In genomic region chr2:110853516-110853915, GRCh38 we compare ENCODE assay signal across 8 cellular contexts.
DNase-seq lines count a peak whose midpoint lies in the region; ATAC-seq and TF ChIP-seq lines count a peak whose summit lies in the region.

No MANE protein-coding gene starts in this region.

- TF ChIP-seq CTCF in heart left ventricle (IDR thresholded peaks at IDR 0.05) (peak in 11 of 12 donors; percentile 7 to 56 (median 32)), right atrium auricular region (IDR thresholded peaks at IDR 0.05) (peak in 1 of 2 donors; percentile 49), hepatocyte (IDR thresholded peaks at IDR 0.05; ENCODE audit: poor library complexity) (peak; percentile 42)

- H3K27ac Mint-ChIP-seq in activated T-cell treated with anti-CD3 and anti-CD28 coated beads, Interleukin-2, amount 50 U/mL, for 72 hours: no peak overlapping the region

- H3K36me3 ChIP-seq in heart left ventricle (no peaks in the 10 kb centered on the region), right atrium auricular region (no peaks in the 10 kb centered on the region), hepatocyte (replicated peaks; ENCODE audit: insufficient read depth, low read depth) (no peaks in the 10 kb centered on the region)

- H3K4me1 ChIP-seq in heart left ventricle: peaks cover 0 to 3% (median 0%) of the 10 kb centered on the region in 12 donors
- no peaks in the 10 kb centered on the region for H3K4me1 ChIP-seq in right atrium auricular region
- no peaks in the 10 kb centered on the region for H3K4me1 ChIP-seq in hepatocyte (ENCODE audit: insufficient read depth)

- H3K4me3 Mint-ChIP-seq in activated T-cell treated with anti-CD3 and anti-CD28 coated beads, Interleukin-2, amount 50 U/mL, for 72 hours: peak overlapping the region in 1 of 2 donors; percentile 59

- no peaks in the 10 kb centered on the region for H3K9me2 ChIP-seq in hepatocyte (replicated peaks; ENCODE audit: insufficient read depth)

- H3K9me3 Mint-ChIP-seq in activated T-cell treated with anti-CD3 and anti-CD28 coated beads, Interleukin-2, amount 50 U/mL, for 72 hours: no peaks in the 10 kb centered on the region

- TF ChIP-seq POLR2A in heart left ventricle (IDR thresholded peaks at IDR 0.05): no peak

- no peaks in the 10 kb centered on the region for H3K79me2 ChIP-seq in hepatocyte

- H3K9me3 ChIP-seq in heart left ventricle: no peaks in the 10 kb centered on the region
- no peaks in the 10 kb centered on the region for H3K9me3 ChIP-seq in right atrium auricular region
- no peaks in the 10 kb centered on the region for H3K9me3 ChIP-seq in hepatocyte (ENCODE audit: low read depth)

- DNase-seq in heart left ventricle (no peak), right atrium auricular region (ENCODE audit: low spot score) (no peak), NCI-H526 treated with DMSO at 0.1 percent for 48 hours (lab: John Stamatoyannopoulos, UW) (peak; percentile 10), hepatocyte (ENCODE audit: low spot score) (peak; percentile 38)
- DNase-seq in activated T-cell treated with anti-CD3 and anti-CD28 coated beads, Interleukin-2, amount 50 U/mL, for 72 hours: peak; percentile 62 to 68
- peak; percentile 32 for DNase-seq in stimulated activated CD8-positive, alpha-beta memory T cell treated with anti-CD3 and anti-CD28 coated beads, Interleukin-12 subunit alpha, Interleukin-12 subunit beta, amount 100 ng/mL, for 1 hour (ENCODE audit: low read depth)

- H4K20me1 ChIP-seq in hepatocyte (ENCODE audit: insufficient read depth, poor library complexity, severe bottlenecking): no peaks in the 10 kb centered on the region

- H3K4me3 ChIP-seq in heart left ventricle (no peak overlapping the region), right atrium auricular region (no peak overlapping the region), hepatocyte (no peak overlapping the region)

- H3K4me1 Mint-ChIP-seq in activated T-cell treated with anti-CD3 and anti-CD28 coated beads, Interleukin-2, amount 50 U/mL, for 72 hours (ENCODE audit: low read depth): peaks cover 79% of the 10 kb centered on the region

- no peak overlapping the region for H3K27ac ChIP-seq in heart left ventricle
- no peak overlapping the region for H3K27ac ChIP-seq in right atrium auricular region
- H3K27ac ChIP-seq in hepatocyte: no peak overlapping the region

- peaks cover 59% of the 10 kb centered on the region for H3K27me3 Mint-ChIP-seq in activated T-cell treated with anti-CD3 and anti-CD28 coated beads, Interleukin-2, amount 50 U/mL, for 72 hours (ENCODE audit: low read depth)

- no peak overlapping the region for H3K4me2 ChIP-seq in hepatocyte

- H2AFZ ChIP-seq in hepatocyte: no peak overlapping the region

- peak in 1 of 4 donors; percentile 39 for ATAC-seq in heart left ventricle
- ATAC-seq in activated T-cell treated with anti-CD3 and anti-CD28 coated beads, Interleukin-2, amount 50 U/mL, for 72 hours (replicated peaks in 1 of 2): peak; percentile 31
- ATAC-seq in HG03354 (IDR thresholded peaks at IDR 0.05; ENCODE audit: poor library complexity, severe bottlenecking, unreplicated experiment): no peak
- no peak for ATAC-seq in HG03521 (IDR thresholded peaks at IDR 0.05; ENCODE audit: unreplicated experiment)

- H3K27me3 ChIP-seq in heart left ventricle: peaks cover 0 to 9% (median 3%) of the 10 kb centered on the region in 9 donors
- no peaks in the 10 kb centered on the region for H3K27me3 ChIP-seq in right atrium auricular region
- H3K27me3 ChIP-seq in hepatocyte: no peaks in the 10 kb centered on the region

- H3K36me3 Mint-ChIP-seq in activated T-cell treated with anti-CD3 and anti-CD28 coated beads, Interleukin-2, amount 50 U/mL, for 72 hours (ENCODE audit: insufficient read depth in 2 of 2): peaks cover 0 to 2% of the 10 kb centered on the region in 2 donors

- intact Hi-C loops in heart left ventricle (cut with DNase I): loop anchor here in 1 of 10 donors (10.0 kb wide), 1 partner anchor 251 kb away; no protein-coding TSS in a partner anchor

- 34 to 42% (median 40%) methylated on average over 5 of the region's 5 CpGs for WGBS in heart left ventricle, 4 donors
- WGBS in hepatocyte (ENCODE audit: low lambda C conversion rate, missing lambda C conversion rate): 34% methylated on average over 5 of the region's 5 CpGs

Comparison
In these comparisons a context has a peak if more than half of its experiments do, and no peak if none do; other contexts are left out.
1. ATAC-seq: peak in activated T-cell treated with anti-CD3 and anti-CD28 coated beads, Interleukin-2, amount 50 U/mL, for 72 hours (2 of 2); none in HG03354 (single experiment) and HG03521 (single experiment).
2. DNase-seq: peak in NCI-H526 treated with DMSO at 0.1 percent for 48 hours (single experiment), activated T-cell treated with anti-CD3 and anti-CD28 coated beads, Interleukin-2, amount 50 U/mL, for 72 hours (2 of 2), hepatocyte (single experiment) and stimulated activated CD8-positive, alpha-beta memory T cell treated with anti-CD3 and anti-CD28 coated beads, Interleukin-12 subunit alpha, Interleukin-12 subunit beta, amount 100 ng/mL, for 1 hour (single experiment); none in heart left ventricle (0 of 5) and right atrium auricular region (single experiment).